28 cellular contexts compared by ENCODE assay signal in genomic region chr2:147487286-147487979, GRCh38.
DNase-seq lines count a peak whose midpoint lies in the region; ATAC-seq, FAIRE-seq and TF ChIP-seq lines count a peak whose summit lies in the region.
"Had no signal": no experiment of that assay in that cellular context is flagged by ENCODE, and none has a peak within 500 bp of the region (broad histone marks: within the 10 kb centered on the region; RNA-seq: fewer than 3 reads in every experiment).

No MANE protein-coding gene starts in this region.

- H3K9me3 Mint-ChIP-seq in activated CD8-positive, alpha-beta memory T cell treated with anti-CD3 and anti-CD28 coated beads, Interleukin-2, amount 10 ng/mL, durations not matched to agents 7 days and 5 days (ENCODE audit: low read depth) = peaks cover 2% of the 10 kb centered on the region
- H3K9me3 Mint-ChIP-seq: naive B cell; stimulated activated effector memory CD8-positive, alpha-beta T cell treated with anti-CD3 and anti-CD28 coated beads, Interleukin-12 subunit alpha, Interleukin-12 subunit beta, amount 100 ng/mL, for 72 hours had no signal

- 57 to 75% methylated on average over 2 to 3 of the region's 3 CpGs for WGBS in transverse colon (ENCODE audit: low coverage in 1 of 2), 2 donors

- no peak overlapping the region for H3K27ac Mint-ChIP-seq in activated CD8-positive, alpha-beta memory T cell treated with anti-CD3 and anti-CD28 coated beads, Interleukin-2, amount 10 ng/mL, durations not matched to agents 7 days and 5 days
- H3K27ac Mint-ChIP-seq: activated CD8-positive, alpha-beta T cell treated with anti-CD3 and anti-CD28 coated beads, Interleukin-2, amount 10 ng/mL, durations not matched to agents 7 days and 5 days; HFFc6; memory B cell; stimulated activated effector memory CD8-positive, alpha-beta T cell treated with anti-CD3 and anti-CD28 coated beads, Interleukin-12 subunit alpha, Interleukin-12 subunit beta, amount 100 ng/mL, for 72 hours had no signal

- peak; percentile 2 for DNase-seq in HTR-8/SVneo (ENCODE audit: insufficient read length, low spot score)
- DNase-seq in NCI-H82 (lab: John Stamatoyannopoulos, UW) = peak; percentile 91
- DNase-seq in left colon = no peak
- DNase-seq in GM13977 (ENCODE audit: low spot score) = no peak
- no peak for DNase-seq in transverse colon
- DNase-seq in activated CD8-positive, alpha-beta memory T cell treated with anti-CD3 and anti-CD28 coated beads, Interleukin-2, amount 10 ng/mL, durations not matched to agents 7 days and 5 days = no peak
- no peak for DNase-seq in SIG-M5 treated with dmso at 0.1 percent for 504 hours (lab: John Stamatoyannopoulos, UW; ENCODE audit: unreplicated experiment)
- DNase-seq: ACHN; activated CD8-positive, alpha-beta T cell treated with anti-CD3 and anti-CD28 coated beads, Interleukin-2, amount 10 ng/mL, durations not matched to agents 7 days and 5 days; activated gamma-delta T cell; cerebellar nuclear complex; head of caudate nucleus; HFFc6; left cardiac atrium; naive B cell; NCI-H1436; NCI-H345; uterus had no signal

- H3K36me3 Mint-ChIP-seq in activated CD8-positive, alpha-beta memory T cell treated with anti-CD3 and anti-CD28 coated beads, Interleukin-2, amount 10 ng/mL, durations not matched to agents 7 days and 5 days = peaks cover 6% of the 10 kb centered on the region
- H3K36me3 Mint-ChIP-seq: memory B cell; naive B cell; stimulated activated effector memory CD8-positive, alpha-beta T cell treated with anti-CD3 and anti-CD28 coated beads, Interleukin-12 subunit alpha, Interleukin-12 subunit beta, amount 100 ng/mL, for 72 hours had no signal

- no peak overlapping the region for H3K4me3 ChIP-seq in transverse colon
- H3K4me3 ChIP-seq: BLaER1 treated with 17β-estradiol and CSF1 and Interleukin-3, amounts not matched to agents 10 nM and 100 nM; SJSA1; skin epidermis; suprapubic skin; uterus had no signal

- intact Hi-C loops in left colon (cut with DNase I, micrococcal nuclease) (no loop called here), transverse colon (cut with DNase I; ENCODE audit: low total_unique reads) (no loop called here)

- peak; percentile 29 for ATAC-seq in left colon
- no peak for ATAC-seq in activated CD8-positive, alpha-beta memory T cell treated with anti-CD3 and anti-CD28 coated beads, Interleukin-2, amount 10 ng/mL, durations not matched to agents 7 days and 5 days
- ATAC-seq: activated CD8-positive, alpha-beta T cell treated with anti-CD3 and anti-CD28 coated beads, Interleukin-2, amount 10 ng/mL, durations not matched to agents 7 days and 5 days; left cardiac atrium; stimulated activated effector memory CD8-positive, alpha-beta T cell treated with anti-CD3 and anti-CD28 coated beads, Interleukin-12 subunit alpha, Interleukin-12 subunit beta, amount 100 ng/mL, for 72 hours had no signal

- CTCF ChIA-PET in activated CD8-positive, alpha-beta memory T cell treated with anti-CD3 and anti-CD28 coated beads, Interleukin-2, amount 10 ng/mL, durations not matched to agents 7 days and 5 days (lab: Charles Lee) = no interaction called here

- in situ Hi-C loops in GM13977 (cut with MboI; ENCODE audit: low pct_unique_long_range_greater_than_20kb, low sequenced_read_pairs, unreplicated experiment) = no loop called here
- in situ Hi-C loops in transverse colon (cut with MboI; ENCODE audit: low pct_ligation_motif_present in 1 of 4, low pct_unique_long_range_greater_than_20kb in 1 of 4, low sequenced_read_pairs in 3 of 4) = no loop called here

- no peak overlapping the region for H3K4me3 Mint-ChIP-seq in activated CD8-positive, alpha-beta memory T cell treated with anti-CD3 and anti-CD28 coated beads, Interleukin-2, amount 10 ng/mL, durations not matched to agents 7 days and 5 days
- H3K4me3 Mint-ChIP-seq: activated CD8-positive, alpha-beta T cell treated with anti-CD3 and anti-CD28 coated beads, Interleukin-2, amount 10 ng/mL, durations not matched to agents 7 days and 5 days; HFFc6; memory B cell; naive B cell; stimulated activated effector memory CD8-positive, alpha-beta T cell treated with anti-CD3 and anti-CD28 coated beads, Interleukin-12 subunit alpha, Interleukin-12 subunit beta, amount 100 ng/mL, for 72 hours had no signal

- peaks cover 0 to 16% (median 0%) of the 10 kb centered on the region in 4 donors for H3K4me1 ChIP-seq in transverse colon
- H3K4me1 ChIP-seq: SJSA1, suprapubic skin, uterus had no signal

- H3K27ac ChIP-seq in C4-2B (peak overlapping the region; percentile 90; the same call in 1 of the 2 replicates), transverse colon (no peak overlapping the region)
- H3K27ac ChIP-seq: BLaER1 treated with 17β-estradiol and CSF1 and Interleukin-3, amounts not matched to agents 10 nM and 100 nM; epithelial cell of prostate; SJSA1; skin epidermis; suprapubic skin; uterus had no signal

- TF ChIP-seq CTCF in C4-2B (conservative IDR thresholded peaks at IDR 0.05) = no peak
- TF ChIP-seq CTCF in GM13977 (IDR thresholded peaks at IDR 0.05; ENCODE audit: extremely low read depth, insufficient read depth, missing control alignments) = no peak
- no peak for TF ChIP-seq CTCF in transverse colon (IDR thresholded peaks at IDR 0.05)

- no peaks in the 10 kb centered on the region for H3K27me3 ChIP-seq in transverse colon
- H3K27me3 ChIP-seq: BLaER1 treated with 17β-estradiol and CSF1 and Interleukin-3, amounts not matched to agents 10 nM and 100 nM; SJSA1; suprapubic skin; uterus had no signal

- H3K9me3 ChIP-seq in transverse colon = no peaks in the 10 kb centered on the region
- H3K9me3 ChIP-seq: BLaER1 treated with 17β-estradiol and CSF1 and Interleukin-3, amounts not matched to agents 10 nM and 100 nM; SJSA1; suprapubic skin; uterus had no signal

- H3K27me3 Mint-ChIP-seq in activated CD8-positive, alpha-beta memory T cell treated with anti-CD3 and anti-CD28 coated beads, Interleukin-2, amount 10 ng/mL, durations not matched to agents 7 days and 5 days = peaks cover 4% of the 10 kb centered on the region
- H3K27me3 Mint-ChIP-seq: memory B cell, naive B cell had no signal

- FAIRE-seq in HTR-8/SVneo (lab: Jason Lieb, UNC) = no peak
- FAIRE-seq: GM12892, RCC 7860 had no signal

- no peak for TF ChIP-seq EP300 in transverse colon (IDR thresholded peaks at IDR 0.05; ENCODE audit: low read depth)

- peaks cover 19% of the 10 kb centered on the region for H3K4me1 Mint-ChIP-seq in activated CD8-positive, alpha-beta memory T cell treated with anti-CD3 and anti-CD28 coated beads, Interleukin-2, amount 10 ng/mL, durations not matched to agents 7 days and 5 days
- H3K4me1 Mint-ChIP-seq: memory B cell, naive B cell had no signal

- TF ChIP-seq POLR2A in transverse colon (IDR thresholded peaks at IDR 0.05) = no peak

- no peaks in the 10 kb centered on the region for H3K36me3 ChIP-seq in transverse colon
- H3K36me3 ChIP-seq: BLaER1 treated with 17β-estradiol and CSF1 and Interleukin-3, amounts not matched to agents 10 nM and 100 nM; SJSA1; suprapubic skin; uterus had no signal

Comparison
In these comparisons a context has a peak if more than half of its experiments do, and no peak if none do; other contexts are left out.
1. DNase-seq: peak in HTR-8/SVneo (single experiment) and NCI-H82 (single experiment); none in left colon (0 of 2), GM13977 (single experiment), transverse colon (single experiment), activated CD8-positive, alpha-beta memory T cell treated with anti-CD3 and anti-CD28 coated beads, Interleukin-2, amount 10 ng/mL, durations not matched to agents 7 days and 5 days (single experiment) and SIG-M5 treated with dmso at 0.1 percent for 504 hours (single experiment).